ENCODE assay signal across 8 cellular contexts in the genomic region with DNA sequence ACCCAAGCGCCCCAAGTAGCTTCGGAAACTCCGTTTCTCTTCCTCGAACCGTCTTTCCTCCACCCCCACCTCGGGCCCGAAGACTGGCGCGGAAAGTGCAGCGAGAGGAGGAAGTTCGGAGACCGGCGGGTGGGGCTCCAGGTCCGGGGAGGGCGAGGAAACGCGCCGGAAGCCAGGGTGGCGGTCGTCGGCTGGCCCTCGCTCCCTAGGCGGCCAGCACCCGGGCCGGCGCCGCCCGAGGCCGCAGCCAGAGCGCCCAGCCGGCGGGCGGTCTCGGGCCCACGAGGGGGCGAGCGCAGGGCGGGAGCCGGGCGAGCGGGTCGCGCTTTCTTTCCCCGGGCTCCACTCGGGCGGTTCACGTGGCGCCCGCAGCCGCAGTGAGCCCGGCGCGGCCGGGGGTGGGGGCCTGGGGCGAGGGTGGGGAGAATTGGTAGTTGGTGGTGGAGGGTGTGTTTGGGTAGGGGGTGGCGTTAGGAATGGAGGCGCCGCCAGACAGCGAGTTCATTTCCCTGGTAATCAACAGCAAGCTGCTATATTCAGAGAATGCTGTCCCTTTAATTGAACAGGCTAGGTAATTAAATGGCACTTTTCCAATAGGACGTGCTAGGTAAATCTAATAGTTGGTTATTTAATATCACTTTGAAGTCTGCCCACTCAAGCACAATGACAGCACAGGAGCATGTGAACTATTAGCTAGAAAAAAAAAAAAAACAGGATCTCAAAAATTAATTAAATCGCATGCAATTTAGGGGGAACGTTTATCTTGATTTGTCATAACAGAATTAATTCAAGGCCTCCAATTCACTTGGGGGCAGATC. TPM values are rescaled to one million over a fixed set of nuclear protein-coding genes. Genes with fewer than 3 reads are reported as not detected.
A peak's percentile ranks its signal among the peaks of the same experiment; 100 is the strongest.
DNase-seq lines count a peak whose midpoint lies in the region; ATAC-seq, FAIRE-seq and TF ChIP-seq lines count a peak whose summit lies in the region.

No MANE protein-coding gene starts in this region.

- 3% methylated on average over 56 of the region's 62 CpGs for WGBS in hepatocyte (ENCODE audit: low lambda C conversion rate, missing lambda C conversion rate)

- H2AFZ ChIP-seq in Karpas-422 (ENCODE audit: low read length) (peak overlapping the region; percentile 89; the same call in 1 of the 2 replicates), hepatocyte (peak overlapping the region; percentile 60)

- no peaks in the 10 kb centered on the region for H3K27me3 ChIP-seq in Karpas-422 (ENCODE audit: low read length)
- no peaks in the 10 kb centered on the region for H3K27me3 ChIP-seq in ascending aorta
- H3K27me3 ChIP-seq in hepatocyte: no peaks in the 10 kb centered on the region

- H4K20me1 ChIP-seq in Karpas-422 (ENCODE audit: insufficient read depth, low read depth, low read length): peaks cover 7% of the 10 kb centered on the region; the same call in 1 of the 2 replicates
- H4K20me1 ChIP-seq in hepatocyte (ENCODE audit: insufficient read depth, poor library complexity, severe bottlenecking): peaks cover 75% of the 10 kb centered on the region

- H3K4me3 ChIP-seq in Karpas-422 (ENCODE audit: low read length) (peak overlapping the region; percentile 72), ascending aorta (peak overlapping the region; percentile 84 to 94), hepatocyte (peak overlapping the region; percentile 62), retinal pigment epithelial cell (ENCODE audit: low read length) (peak overlapping the region; percentile 59)

- TF ChIP-seq CTCF in ascending aorta (IDR thresholded peaks at IDR 0.05) (peak in 1 of 3 experiments; percentile 43), hepatocyte (IDR thresholded peaks at IDR 0.05; ENCODE audit: poor library complexity) (peak; percentile 16), retinal pigment epithelial cell (conservative IDR thresholded peaks at IDR 0.05; ENCODE audit: low read depth, low read length) (no peak)

- H3K4me2 ChIP-seq in Karpas-422 (ENCODE audit: low read depth, low read length, poor library complexity, severe bottlenecking) (peak overlapping the region; percentile 87), hepatocyte (peak overlapping the region; percentile 89)

- H3K36me3 ChIP-seq in Karpas-422 (ENCODE audit: insufficient read depth, low read length) (no peaks in the 10 kb centered on the region), ascending aorta (peaks cover 5 to 11% of the 10 kb centered on the region in 2 donors), hepatocyte (replicated peaks; ENCODE audit: insufficient read depth, low read depth) (peaks cover 3% of the 10 kb centered on the region)

- in situ Hi-C loops in G401 (cut with HindIII; ENCODE audit: low sequenced_read_pairs): no loop called here

- DNase-seq in G401 (ENCODE audit: low spot score) (peak; percentile 55), Karpas-422 (peak; percentile 88), T-helper 1 cell (peak; percentile 36 to 65 (median 44)), ascending aorta (ENCODE audit: low spot score in 2 of 2) (peak in 1 of 2 donors; percentile 81), hepatocyte (ENCODE audit: low spot score) (peak; percentile 79), retinal pigment epithelial cell (ENCODE audit: low read depth) (no peak), HTR-8/SVneo (ENCODE audit: insufficient read length, low spot score) (no peak)

- H3K27ac ChIP-seq in Karpas-422 (ENCODE audit: low read length) (no peak overlapping the region), ascending aorta (peak overlapping the region; percentile 77 to 95), hepatocyte (peak overlapping the region; percentile 96)

- H3K9ac ChIP-seq in Karpas-422 (ENCODE audit: low read length): peak overlapping the region; percentile 67

- H3K4me1 ChIP-seq in Karpas-422 (ENCODE audit: low read length) (peaks cover 56% of the 10 kb centered on the region), ascending aorta (peaks cover 6 to 10% of the 10 kb centered on the region in 2 donors), hepatocyte (ENCODE audit: insufficient read depth) (peaks cover 12% of the 10 kb centered on the region)

- intact Hi-C loops in ascending aorta (cut with DNase I): loop anchor here (10.0 kb wide), 1 partner anchor 631 kb away; a partner anchor contains a TSS

- FAIRE-seq in HTR-8/SVneo (lab: Jason Lieb, UNC): no peak

- H3K9me3 ChIP-seq in Karpas-422 (ENCODE audit: low read length): no peaks in the 10 kb centered on the region
- H3K9me3 ChIP-seq in ascending aorta: no peaks in the 10 kb centered on the region
- no peaks in the 10 kb centered on the region for H3K9me3 ChIP-seq in hepatocyte (ENCODE audit: low read depth)

- ATAC-seq in GM21737 (IDR thresholded peaks at IDR 0.05; ENCODE audit: unreplicated experiment): peak; percentile 50

- H3K79me2 ChIP-seq in Karpas-422 (ENCODE audit: low read length): no peaks in the 10 kb centered on the region
- peaks cover 99% of the 10 kb centered on the region for H3K79me2 ChIP-seq in hepatocyte

- H3K9me2 ChIP-seq in Karpas-422 (replicated peaks; ENCODE audit: insufficient read depth, low read length) (no peaks in the 10 kb centered on the region), hepatocyte (replicated peaks; ENCODE audit: insufficient read depth) (no peaks in the 10 kb centered on the region)

RNA-seq across cellular contexts. Expression of a gene that starts 6.7 kb away (rescaled TPM):
- 0.24 and 1.7 TPM in 2 replicates for total RNA-seq in G401 (2014; rRNA removed; shearing (Covaris generic))
- total RNA-seq in Karpas-422 (2014; rRNA removed; shearing (Covaris generic); ENCODE audit: low replicate concordance): 26.4 and 45.8 TPM in 2 replicates
- total RNA-seq in ascending aorta (9.9 TPM), hepatocyte (183 and 221 TPM in 2 replicates)
- 53.6 and 59.1 TPM in 2 replicates for polyA plus RNA-seq in hepatocyte

Comparison
In these comparisons a context has a peak if more than half of its experiments do, and no peak if none do; other contexts are left out.
1. DNase-seq: peak in G401 (single experiment), Karpas-422 (single experiment), T-helper 1 cell (5 of 5) and hepatocyte (single experiment); none in retinal pigment epithelial cell (single experiment) and HTR-8/SVneo (single experiment).
2. Peak in every context shown above with its lines, with median percentiles within 50 percentile points of each other: H3K4me3 ChIP-seq.